ENCODE assay signal across 1 cellular context in the genomic region with DNA sequence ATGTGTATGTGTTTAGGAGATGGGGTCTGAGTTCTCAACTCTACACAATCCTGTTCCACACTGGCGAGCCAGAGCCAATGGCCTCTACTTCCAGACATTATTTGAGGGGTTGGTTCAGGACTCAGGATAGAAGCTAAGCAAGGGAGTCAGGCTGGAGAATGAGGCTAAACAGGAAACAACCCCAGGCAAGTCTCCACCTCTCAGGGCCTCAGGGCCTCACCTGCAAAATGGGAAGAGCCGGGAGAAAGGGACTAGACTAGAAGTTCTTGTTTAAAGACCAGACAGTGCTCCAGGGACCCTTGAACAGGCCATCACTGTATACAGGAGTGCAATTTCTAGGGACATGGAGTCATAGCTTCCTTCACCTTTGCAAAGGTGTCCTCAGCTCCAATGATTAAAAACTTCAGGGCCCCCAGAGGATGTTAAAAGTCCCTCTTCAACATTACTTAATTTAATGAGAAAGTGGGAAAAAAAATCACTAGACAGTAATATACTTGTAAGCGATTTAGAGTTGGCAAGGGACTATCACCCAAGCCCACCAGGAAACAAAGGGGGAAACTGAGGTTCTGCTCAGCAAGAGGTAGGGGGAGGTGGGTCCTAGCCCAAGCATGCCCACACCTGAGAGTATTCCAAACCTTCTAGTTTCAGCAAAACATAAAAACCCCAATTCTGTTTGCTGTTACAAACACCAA.
TF ChIP-seq lines count a peak whose summit lies in the region.

No MANE protein-coding gene starts in this region.

TF ChIP-seq in GM23338, 12 proteins besides CTCF, POLR2A, EP300 and RAD21:
- TF ChIP-seq, protein P1, sequence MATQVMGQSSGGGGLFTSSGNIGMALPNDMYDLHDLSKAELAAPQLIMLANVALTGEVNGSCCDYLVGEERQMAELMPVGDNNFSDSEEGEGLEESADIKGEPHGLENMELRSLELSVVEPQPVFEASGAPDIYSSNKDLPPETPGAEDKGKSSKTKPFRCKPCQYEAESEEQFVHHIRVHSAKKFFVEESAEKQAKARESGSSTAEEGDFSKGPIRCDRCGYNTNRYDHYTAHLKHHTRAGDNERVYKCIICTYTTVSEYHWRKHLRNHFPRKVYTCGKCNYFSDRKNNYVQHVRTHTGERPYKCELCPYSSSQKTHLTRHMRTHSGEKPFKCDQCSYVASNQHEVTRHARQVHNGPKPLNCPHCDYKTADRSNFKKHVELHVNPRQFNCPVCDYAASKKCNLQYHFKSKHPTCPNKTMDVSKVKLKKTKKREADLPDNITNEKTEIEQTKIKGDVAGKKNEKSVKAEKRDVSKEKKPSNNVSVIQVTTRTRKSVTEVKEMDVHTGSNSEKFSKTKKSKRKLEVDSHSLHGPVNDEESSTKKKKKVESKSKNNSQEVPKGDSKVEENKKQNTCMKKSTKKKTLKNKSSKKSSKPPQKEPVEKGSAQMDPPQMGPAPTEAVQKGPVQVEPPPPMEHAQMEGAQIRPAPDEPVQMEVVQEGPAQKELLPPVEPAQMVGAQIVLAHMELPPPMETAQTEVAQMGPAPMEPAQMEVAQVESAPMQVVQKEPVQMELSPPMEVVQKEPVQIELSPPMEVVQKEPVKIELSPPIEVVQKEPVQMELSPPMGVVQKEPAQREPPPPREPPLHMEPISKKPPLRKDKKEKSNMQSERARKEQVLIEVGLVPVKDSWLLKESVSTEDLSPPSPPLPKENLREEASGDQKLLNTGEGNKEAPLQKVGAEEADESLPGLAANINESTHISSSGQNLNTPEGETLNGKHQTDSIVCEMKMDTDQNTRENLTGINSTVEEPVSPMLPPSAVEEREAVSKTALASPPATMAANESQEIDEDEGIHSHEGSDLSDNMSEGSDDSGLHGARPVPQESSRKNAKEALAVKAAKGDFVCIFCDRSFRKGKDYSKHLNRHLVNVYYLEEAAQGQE (IDR thresholded peaks at IDR 0.05; ENCODE audit: unreplicated experiment), result no peak
- TF ChIP-seq POLR2AphosphoS5 (IDR thresholded peaks at IDR 0.05; ENCODE audit: low read depth), result no peak
- no peak for TF ChIP-seq CREB1 (CRISPR knock-in tag; IDR thresholded peaks at IDR 0.05; ENCODE audit: low read depth)
- no peak for TF ChIP-seq STAT1 (IDR thresholded peaks at IDR 0.05; ENCODE audit: unreplicated experiment)
- TF ChIP-seq EZH2phosphoT487 (IDR thresholded peaks at IDR 0.05; ENCODE audit: unreplicated experiment), result no peak
- TF ChIP-seq ZNF331 (CRISPR knock-in tag; IDR thresholded peaks at IDR 0.05; ENCODE audit: low read depth), result no peak
- TF ChIP-seq, protein P2, sequence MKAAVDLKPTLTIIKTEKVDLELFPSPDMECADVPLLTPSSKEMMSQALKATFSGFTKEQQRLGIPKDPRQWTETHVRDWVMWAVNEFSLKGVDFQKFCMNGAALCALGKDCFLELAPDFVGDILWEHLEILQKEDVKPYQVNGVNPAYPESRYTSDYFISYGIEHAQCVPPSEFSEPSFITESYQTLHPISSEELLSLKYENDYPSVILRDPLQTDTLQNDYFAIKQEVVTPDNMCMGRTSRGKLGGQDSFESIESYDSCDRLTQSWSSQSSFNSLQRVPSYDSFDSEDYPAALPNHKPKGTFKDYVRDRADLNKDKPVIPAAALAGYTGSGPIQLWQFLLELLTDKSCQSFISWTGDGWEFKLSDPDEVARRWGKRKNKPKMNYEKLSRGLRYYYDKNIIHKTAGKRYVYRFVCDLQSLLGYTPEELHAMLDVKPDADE (IDR thresholded peaks at IDR 0.05), result no peak
- no peak for TF ChIP-seq ZNF114 (CRISPR knock-in tag; IDR thresholded peaks at IDR 0.05)
- TF ChIP-seq, protein P3, sequence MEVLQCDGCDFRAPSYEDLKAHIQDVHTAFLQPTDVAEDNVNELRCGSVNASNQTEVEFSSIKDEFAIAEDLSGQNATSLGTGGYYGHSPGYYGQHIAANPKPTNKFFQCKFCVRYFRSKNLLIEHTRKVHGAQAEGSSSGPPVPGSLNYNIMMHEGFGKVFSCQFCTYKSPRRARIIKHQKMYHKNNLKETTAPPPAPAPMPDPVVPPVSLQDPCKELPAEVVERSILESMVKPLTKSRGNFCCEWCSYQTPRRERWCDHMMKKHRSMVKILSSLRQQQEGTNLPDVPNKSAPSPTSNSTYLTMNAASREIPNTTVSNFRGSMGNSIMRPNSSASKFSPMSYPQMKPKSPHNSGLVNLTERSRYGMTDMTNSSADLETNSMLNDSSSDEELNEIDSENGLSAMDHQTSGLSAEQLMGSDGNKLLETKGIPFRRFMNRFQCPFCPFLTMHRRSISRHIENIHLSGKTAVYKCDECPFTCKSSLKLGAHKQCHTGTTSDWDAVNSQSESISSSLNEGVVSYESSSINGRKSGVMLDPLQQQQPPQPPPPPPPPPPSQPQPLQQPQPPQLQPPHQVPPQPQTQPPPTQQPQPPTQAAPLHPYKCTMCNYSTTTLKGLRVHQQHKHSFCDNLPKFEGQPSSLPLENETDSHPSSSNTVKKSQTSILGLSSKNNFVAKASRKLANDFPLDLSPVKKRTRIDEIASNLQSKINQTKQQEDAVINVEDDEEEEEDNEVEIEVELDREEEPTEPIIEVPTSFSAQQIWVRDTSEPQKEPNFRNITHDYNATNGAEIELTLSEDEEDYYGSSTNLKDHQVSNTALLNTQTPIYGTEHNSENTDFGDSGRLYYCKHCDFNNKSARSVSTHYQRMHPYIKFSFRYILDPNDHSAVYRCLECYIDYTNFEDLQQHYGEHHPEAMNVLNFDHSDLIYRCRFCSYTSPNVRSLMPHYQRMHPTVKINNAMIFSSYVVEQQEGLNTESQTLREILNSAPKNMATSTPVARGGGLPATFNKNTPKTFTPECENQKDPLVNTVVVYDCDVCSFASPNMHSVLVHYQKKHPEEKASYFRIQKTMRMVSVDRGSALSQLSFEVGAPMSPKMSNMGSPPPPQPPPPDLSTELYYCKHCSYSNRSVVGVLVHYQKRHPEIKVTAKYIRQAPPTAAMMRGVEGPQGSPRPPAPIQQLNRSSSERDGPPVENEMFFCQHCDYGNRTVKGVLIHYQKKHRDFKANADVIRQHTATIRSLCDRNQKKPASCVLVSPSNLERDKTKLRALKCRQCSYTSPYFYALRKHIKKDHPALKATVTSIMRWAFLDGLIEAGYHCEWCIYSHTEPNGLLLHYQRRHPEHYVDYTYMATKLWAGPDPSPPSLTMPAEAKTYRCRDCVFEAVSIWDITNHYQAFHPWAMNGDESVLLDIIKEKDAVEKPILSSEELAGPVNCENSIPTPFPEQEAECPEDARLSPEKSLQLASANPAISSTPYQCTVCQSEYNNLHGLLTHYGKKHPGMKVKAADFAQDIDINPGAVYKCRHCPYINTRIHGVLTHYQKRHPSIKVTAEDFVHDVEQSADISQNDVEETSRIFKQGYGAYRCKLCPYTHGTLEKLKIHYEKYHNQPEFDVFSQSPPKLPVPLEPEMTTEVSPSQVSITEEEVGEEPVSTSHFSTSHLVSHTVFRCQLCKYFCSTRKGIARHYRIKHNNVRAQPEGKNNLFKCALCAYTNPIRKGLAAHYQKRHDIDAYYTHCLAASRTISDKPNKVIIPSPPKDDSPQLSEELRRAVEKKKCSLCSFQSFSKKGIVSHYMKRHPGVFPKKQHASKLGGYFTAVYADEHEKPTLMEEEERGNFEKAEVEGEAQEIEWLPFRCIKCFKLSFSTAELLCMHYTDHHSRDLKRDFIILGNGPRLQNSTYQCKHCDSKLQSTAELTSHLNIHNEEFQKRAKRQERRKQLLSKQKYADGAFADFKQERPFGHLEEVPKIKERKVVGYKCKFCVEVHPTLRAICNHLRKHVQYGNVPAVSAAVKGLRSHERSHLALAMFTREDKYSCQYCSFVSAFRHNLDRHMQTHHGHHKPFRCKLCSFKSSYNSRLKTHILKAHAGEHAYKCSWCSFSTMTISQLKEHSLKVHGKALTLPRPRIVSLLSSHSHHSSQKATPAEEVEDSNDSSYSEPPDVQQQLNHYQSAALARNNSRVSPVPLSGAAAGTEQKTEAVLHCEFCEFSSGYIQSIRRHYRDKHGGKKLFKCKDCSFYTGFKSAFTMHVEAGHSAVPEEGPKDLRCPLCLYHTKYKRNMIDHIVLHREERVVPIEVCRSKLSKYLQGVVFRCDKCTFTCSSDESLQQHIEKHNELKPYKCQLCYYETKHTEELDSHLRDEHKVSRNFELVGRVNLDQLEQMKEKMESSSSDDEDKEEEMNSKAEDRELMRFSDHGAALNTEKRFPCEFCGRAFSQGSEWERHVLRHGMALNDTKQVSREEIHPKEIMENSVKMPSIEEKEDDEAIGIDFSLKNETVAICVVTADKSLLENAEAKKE (CRISPR knock-in tag; IDR thresholded peaks at IDR 0.05), result no peak
- no peak for TF ChIP-seq JUNB (IDR thresholded peaks at IDR 0.05; ENCODE audit: unreplicated experiment)
- TF ChIP-seq EZH2 (IDR thresholded peaks at IDR 0.05; ENCODE audit: low read depth, unreplicated experiment), result no peak
- TF ChIP-seq NANOG (IDR thresholded peaks at IDR 0.05; ENCODE audit: borderline replicate concordance), result no peak
TF ChIP-seq in GM23338: peak in this region for 0.
